1 cellular context compared by ENCODE assay signal in the genomic region with DNA sequence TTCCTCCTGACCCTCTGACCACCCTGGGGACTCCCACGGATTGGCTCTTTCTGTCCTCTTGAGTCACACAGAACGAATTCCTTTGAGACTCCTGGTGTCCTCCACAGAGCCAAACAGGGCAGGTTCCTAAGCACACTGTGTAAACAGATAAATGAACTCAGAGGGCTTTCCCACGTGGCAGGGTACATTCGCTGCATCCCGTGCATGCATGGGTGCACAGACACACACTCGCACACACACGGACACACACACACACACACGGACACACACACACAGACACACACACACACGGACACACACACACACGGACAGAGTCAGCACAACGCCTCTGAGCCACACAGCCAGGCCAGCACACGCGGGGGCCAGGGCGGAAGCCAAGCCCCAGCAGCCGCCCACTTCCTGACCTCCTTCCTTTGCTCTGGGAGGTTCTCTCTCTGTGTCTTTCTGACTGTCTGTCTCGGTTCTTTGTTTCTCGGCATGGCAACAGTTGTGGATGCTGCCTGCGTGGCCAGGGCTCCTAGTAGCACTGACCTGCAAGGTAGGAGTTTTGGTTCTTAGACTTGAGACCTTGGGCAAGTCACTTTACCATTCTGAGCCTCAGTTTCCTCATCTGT.
TF ChIP-seq lines count a peak whose summit lies in the region.

No MANE protein-coding gene starts in this region.

TF ChIP-seq in K562, 482 proteins besides CTCF, POLR2A, EP300 and RAD21 (continued from another document and continues in another):
- TF ChIP-seq FOXJ2 (tag; IDR thresholded peaks at IDR 0.05): 0 out of 2 replicates have a peak, but pooled peaks have one; percentile 28
- TF ChIP-seq SMARCA4 (IDR thresholded peaks at IDR 0.05): no peak
- 0 out of 2 replicates have a peak, but pooled peaks have one; percentile 15 for TF ChIP-seq SPI1 (IDR thresholded peaks at IDR 0.05; ENCODE audit: borderline replicate concordance, low read depth, low read length)
- no peak for TF ChIP-seq XRCC3 (IDR thresholded peaks at IDR 0.05)
- TF ChIP-seq SUPT5H (IDR thresholded peaks at IDR 0.05): peak; percentile 15; the same call in 1 of the 2 replicates
- 0 out of 2 replicates have a peak, but pooled peaks have one; percentile 33 for TF ChIP-seq NFRKB (IDR thresholded peaks at IDR 0.05; ENCODE audit: low read depth)
- TF ChIP-seq, protein P1, sequence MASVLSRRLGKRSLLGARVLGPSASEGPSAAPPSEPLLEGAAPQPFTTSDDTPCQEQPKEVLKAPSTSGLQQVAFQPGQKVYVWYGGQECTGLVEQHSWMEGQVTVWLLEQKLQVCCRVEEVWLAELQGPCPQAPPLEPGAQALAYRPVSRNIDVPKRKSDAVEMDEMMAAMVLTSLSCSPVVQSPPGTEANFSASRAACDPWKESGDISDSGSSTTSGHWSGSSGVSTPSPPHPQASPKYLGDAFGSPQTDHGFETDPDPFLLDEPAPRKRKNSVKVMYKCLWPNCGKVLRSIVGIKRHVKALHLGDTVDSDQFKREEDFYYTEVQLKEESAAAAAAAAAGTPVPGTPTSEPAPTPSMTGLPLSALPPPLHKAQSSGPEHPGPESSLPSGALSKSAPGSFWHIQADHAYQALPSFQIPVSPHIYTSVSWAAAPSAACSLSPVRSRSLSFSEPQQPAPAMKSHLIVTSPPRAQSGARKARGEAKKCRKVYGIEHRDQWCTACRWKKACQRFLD (CRISPR knock-in tag; IDR thresholded peaks at IDR 0.05): no peak
- TF ChIP-seq ZNF3 (CRISPR knock-in tag; IDR thresholded peaks at IDR 0.05): no peak
- TF ChIP-seq NR1H2 (CRISPR knock-in tag; IDR thresholded peaks at IDR 0.05): no peak
- TF ChIP-seq DIDO1 (tag; IDR thresholded peaks at IDR 0.05; ENCODE audit: low read depth): no peak
- TF ChIP-seq, protein P2, sequence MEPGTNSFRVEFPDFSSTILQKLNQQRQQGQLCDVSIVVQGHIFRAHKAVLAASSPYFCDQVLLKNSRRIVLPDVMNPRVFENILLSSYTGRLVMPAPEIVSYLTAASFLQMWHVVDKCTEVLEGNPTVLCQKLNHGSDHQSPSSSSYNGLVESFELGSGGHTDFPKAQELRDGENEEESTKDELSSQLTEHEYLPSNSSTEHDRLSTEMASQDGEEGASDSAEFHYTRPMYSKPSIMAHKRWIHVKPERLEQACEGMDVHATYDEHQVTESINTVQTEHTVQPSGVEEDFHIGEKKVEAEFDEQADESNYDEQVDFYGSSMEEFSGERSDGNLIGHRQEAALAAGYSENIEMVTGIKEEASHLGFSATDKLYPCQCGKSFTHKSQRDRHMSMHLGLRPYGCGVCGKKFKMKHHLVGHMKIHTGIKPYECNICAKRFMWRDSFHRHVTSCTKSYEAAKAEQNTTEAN (CRISPR knock-in tag; IDR thresholded peaks at IDR 0.05): no peak
- TF ChIP-seq, protein P3, sequence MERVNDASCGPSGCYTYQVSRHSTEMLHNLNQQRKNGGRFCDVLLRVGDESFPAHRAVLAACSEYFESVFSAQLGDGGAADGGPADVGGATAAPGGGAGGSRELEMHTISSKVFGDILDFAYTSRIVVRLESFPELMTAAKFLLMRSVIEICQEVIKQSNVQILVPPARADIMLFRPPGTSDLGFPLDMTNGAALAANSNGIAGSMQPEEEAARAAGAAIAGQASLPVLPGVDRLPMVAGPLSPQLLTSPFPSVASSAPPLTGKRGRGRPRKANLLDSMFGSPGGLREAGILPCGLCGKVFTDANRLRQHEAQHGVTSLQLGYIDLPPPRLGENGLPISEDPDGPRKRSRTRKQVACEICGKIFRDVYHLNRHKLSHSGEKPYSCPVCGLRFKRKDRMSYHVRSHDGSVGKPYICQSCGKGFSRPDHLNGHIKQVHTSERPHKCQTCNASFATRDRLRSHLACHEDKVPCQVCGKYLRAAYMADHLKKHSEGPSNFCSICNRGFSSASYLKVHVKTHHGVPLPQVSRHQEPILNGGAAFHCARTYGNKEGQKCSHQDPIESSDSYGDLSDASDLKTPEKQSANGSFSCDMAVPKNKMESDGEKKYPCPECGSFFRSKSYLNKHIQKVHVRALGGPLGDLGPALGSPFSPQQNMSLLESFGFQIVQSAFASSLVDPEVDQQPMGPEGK (CRISPR knock-in tag; IDR thresholded peaks at IDR 0.05; ENCODE audit: borderline replicate concordance): no peak
- no peak for TF ChIP-seq TEAD2 (tag; IDR thresholded peaks at IDR 0.05)
- TF ChIP-seq MCM3 (IDR thresholded peaks at IDR 0.05): no peak
- TF ChIP-seq CREM (IDR thresholded peaks at IDR 0.05; ENCODE audit: low read depth): peak; percentile 31; the same call in 1 of the 2 replicates
- no peak for TF ChIP-seq ZNF224 (CRISPR knock-in tag; IDR thresholded peaks at IDR 0.05)
- no peak for TF ChIP-seq MAFF (IDR thresholded peaks at IDR 0.05; ENCODE audit: low read length)
- TF ChIP-seq, protein P4, sequence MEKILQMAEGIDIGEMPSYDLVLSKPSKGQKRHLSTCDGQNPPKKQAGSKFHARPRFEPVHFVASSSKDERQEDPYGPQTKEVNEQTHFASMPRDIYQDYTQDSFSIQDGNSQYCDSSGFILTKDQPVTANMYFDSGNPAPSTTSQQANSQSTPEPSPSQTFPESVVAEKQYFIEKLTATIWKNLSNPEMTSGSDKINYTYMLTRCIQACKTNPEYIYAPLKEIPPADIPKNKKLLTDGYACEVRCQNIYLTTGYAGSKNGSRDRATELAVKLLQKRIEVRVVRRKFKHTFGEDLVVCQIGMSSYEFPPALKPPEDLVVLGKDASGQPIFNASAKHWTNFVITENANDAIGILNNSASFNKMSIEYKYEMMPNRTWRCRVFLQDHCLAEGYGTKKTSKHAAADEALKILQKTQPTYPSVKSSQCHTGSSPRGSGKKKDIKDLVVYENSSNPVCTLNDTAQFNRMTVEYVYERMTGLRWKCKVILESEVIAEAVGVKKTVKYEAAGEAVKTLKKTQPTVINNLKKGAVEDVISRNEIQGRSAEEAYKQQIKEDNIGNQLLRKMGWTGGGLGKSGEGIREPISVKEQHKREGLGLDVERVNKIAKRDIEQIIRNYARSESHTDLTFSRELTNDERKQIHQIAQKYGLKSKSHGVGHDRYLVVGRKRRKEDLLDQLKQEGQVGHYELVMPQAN (IDR thresholded peaks at IDR 0.05; ENCODE audit: borderline replicate concordance): peak; percentile 76; the same call in 1 of the 2 replicates
- TF ChIP-seq E2F6 (IDR thresholded peaks at IDR 0.05; ENCODE audit: borderline replicate concordance in 1 of 2, extremely low read depth in 1 of 2, insufficient read depth in 1 of 2, insufficient read length in 1 of 2, low read depth in 1 of 2, low read length in 1 of 2, poor library complexity in 1 of 2, severe bottlenecking in 1 of 2): peak; percentile 8 to 29
- no peak for TF ChIP-seq ARID1B (IDR thresholded peaks at IDR 0.05)
- peak; percentile 17 to 51; a peak in 1 of 4 replicates for TF ChIP-seq FOXK2 (conservative IDR thresholded peaks at IDR 0.05 in 1 of 2, IDR thresholded peaks at IDR 0.05 in 1 of 2; ENCODE audit: low read depth in 2 of 2)
- no peak for TF ChIP-seq NFIC (IDR thresholded peaks at IDR 0.05)
- TF ChIP-seq NCOA1 (IDR thresholded peaks at IDR 0.05; ENCODE audit: low read depth): no peak
- TF ChIP-seq ZNF449 (CRISPR knock-in tag; IDR thresholded peaks at IDR 0.05): no peak
- TF ChIP-seq, protein P5, sequence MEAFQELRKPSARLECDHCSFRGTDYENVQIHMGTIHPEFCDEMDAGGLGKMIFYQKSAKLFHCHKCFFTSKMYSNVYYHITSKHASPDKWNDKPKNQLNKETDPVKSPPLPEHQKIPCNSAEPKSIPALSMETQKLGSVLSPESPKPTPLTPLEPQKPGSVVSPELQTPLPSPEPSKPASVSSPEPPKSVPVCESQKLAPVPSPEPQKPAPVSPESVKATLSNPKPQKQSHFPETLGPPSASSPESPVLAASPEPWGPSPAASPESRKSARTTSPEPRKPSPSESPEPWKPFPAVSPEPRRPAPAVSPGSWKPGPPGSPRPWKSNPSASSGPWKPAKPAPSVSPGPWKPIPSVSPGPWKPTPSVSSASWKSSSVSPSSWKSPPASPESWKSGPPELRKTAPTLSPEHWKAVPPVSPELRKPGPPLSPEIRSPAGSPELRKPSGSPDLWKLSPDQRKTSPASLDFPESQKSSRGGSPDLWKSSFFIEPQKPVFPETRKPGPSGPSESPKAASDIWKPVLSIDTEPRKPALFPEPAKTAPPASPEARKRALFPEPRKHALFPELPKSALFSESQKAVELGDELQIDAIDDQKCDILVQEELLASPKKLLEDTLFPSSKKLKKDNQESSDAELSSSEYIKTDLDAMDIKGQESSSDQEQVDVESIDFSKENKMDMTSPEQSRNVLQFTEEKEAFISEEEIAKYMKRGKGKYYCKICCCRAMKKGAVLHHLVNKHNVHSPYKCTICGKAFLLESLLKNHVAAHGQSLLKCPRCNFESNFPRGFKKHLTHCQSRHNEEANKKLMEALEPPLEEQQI (IDR thresholded peaks at IDR 0.05): no peak
- no peak for TF ChIP-seq POLR2H (tag; IDR thresholded peaks at IDR 0.05; ENCODE audit: low read depth)
- TF ChIP-seq ELF1 (tag; IDR thresholded peaks at IDR 0.05): no peak
- no peak for TF ChIP-seq NFE2L1 (tag; IDR thresholded peaks at IDR 0.05; ENCODE audit: borderline replicate concordance, low read depth)
- no peak for TF ChIP-seq ZC3H8 (IDR thresholded peaks at IDR 0.05)
- TF ChIP-seq, protein P6, sequence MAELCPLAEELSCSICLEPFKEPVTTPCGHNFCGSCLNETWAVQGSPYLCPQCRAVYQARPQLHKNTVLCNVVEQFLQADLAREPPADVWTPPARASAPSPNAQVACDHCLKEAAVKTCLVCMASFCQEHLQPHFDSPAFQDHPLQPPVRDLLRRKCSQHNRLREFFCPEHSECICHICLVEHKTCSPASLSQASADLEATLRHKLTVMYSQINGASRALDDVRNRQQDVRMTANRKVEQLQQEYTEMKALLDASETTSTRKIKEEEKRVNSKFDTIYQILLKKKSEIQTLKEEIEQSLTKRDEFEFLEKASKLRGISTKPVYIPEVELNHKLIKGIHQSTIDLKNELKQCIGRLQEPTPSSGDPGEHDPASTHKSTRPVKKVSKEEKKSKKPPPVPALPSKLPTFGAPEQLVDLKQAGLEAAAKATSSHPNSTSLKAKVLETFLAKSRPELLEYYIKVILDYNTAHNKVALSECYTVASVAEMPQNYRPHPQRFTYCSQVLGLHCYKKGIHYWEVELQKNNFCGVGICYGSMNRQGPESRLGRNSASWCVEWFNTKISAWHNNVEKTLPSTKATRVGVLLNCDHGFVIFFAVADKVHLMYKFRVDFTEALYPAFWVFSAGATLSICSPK (IDR thresholded peaks at IDR 0.05; ENCODE audit: borderline replicate concordance): no peak
- TF ChIP-seq SMAD3 (CRISPR knock-in tag; conservative IDR thresholded peaks at IDR 0.05): no peak
- TF ChIP-seq ZNF318 (IDR thresholded peaks at IDR 0.05; ENCODE audit: borderline replicate concordance in 1 of 2, low read depth in 1 of 2): no peak
- no peak for TF ChIP-seq MAZ (CRISPR knock-in tag; conservative IDR thresholded peaks at IDR 0.05 in 1 of 2, IDR thresholded peaks at IDR 0.05 in 1 of 2)
